ENCODE assay signal across 32 cellular contexts in the genomic region with DNA sequence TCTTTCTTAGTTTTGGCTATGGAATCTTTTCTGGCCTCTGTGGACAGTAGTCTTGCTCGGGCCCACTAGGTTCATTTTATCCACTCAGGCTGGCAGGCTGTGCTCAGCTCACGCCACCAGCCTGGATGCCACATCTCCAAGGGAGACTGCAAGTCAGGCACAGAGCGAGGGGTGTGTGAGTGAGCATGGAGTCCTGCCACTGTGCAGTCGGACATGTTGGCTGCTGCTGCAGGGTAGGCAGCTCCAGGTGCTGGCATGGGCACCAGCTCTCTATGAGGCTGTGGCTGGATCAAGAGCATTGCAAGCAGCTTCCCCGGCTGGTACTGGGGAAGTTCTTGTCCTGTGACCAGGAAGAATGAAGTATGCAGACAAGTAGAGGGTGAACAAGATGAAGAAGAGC.
"Had no signal": no experiment of that assay in that cellular context is flagged by ENCODE, and none has a peak within 500 bp of the region (broad histone marks: within the 10 kb centered on the region; RNA-seq: fewer than 3 reads in every experiment).

No MANE protein-coding gene starts in this region.

- ATAC-seq: activated naive CD4-positive, alpha-beta T cell treated with anti-CD3 and anti-CD28 coated beads, Interleukin-2, amount 50 U/mL, for 72 hours; activated naive CD8-positive, alpha-beta T cell treated with anti-CD3 and anti-CD28 coated beads, Interleukin-2, amount 50 U/mL, for 24 hours; activated T-cell treated with anti-CD3 and anti-CD28 coated beads, Interleukin-2, amount 50 U/mL, for 4 hours; activated T-cell treated with anti-CD3 and anti-CD28 coated beads, Interleukin-2, amount 50 U/mL, for 72 hours; activated T-helper 17 cell treated with anti-CD3 and anti-CD28 coated beads, Interleukin-2, amount 50 U/mL, for 72 hours; body of pancreas had no signal

- H3K9me3 ChIP-seq: adrenal gland, ascending aorta, body of pancreas, breast epithelium had no signal

- H3K27me3 ChIP-seq: ascending aorta, body of pancreas, brain microvascular endothelial cell, breast epithelium had no signal

- FAIRE-seq: astrocyte had no signal

- H3K27ac ChIP-seq: adrenal gland, ascending aorta, body of pancreas, brain microvascular endothelial cell, breast epithelium, cardiac muscle cell had no signal

- DNase-seq: activated effector memory CD4-positive, alpha-beta T cell treated with anti-CD3 and anti-CD28 coated beads, Interleukin-2, amount 50 U/mL, for 16 hours; activated effector memory CD4-positive, alpha-beta T cell treated with Interleukin-2 at 50 U/mL for 16 hours; activated gamma-delta T cell; activated gamma-delta T cell treated with Interleukin-2 at 50 U/mL for 16 hours; activated naive CD4-positive, alpha-beta T cell; activated naive CD4-positive, alpha-beta T cell treated with anti-CD3 and anti-CD28 coated beads for 36 hours; activated naive CD4-positive, alpha-beta T cell treated with anti-CD3 and anti-CD28 coated beads, Interleukin-2, amount 10 ng/mL, durations not matched to agents 7 days and 5 days; activated naive CD4-positive, alpha-beta T cell treated with anti-CD3 and anti-CD28 coated beads, Interleukin-2, amount 50 U/mL, for 16 hours; activated naive CD4-positive, alpha-beta T cell treated with Interleukin-2 at 50 U/mL for 16 hours; activated naive CD8-positive, alpha-beta T cell treated with anti-CD3 and anti-CD28 coated beads for 36 hours; activated naive CD8-positive, alpha-beta T cell treated with anti-CD3 and anti-CD28 coated beads, Interleukin-2, amount 10 ng/mL, durations not matched to agents 7 days and 5 days; activated naive CD8-positive, alpha-beta T cell treated with anti-CD3 and anti-CD28 coated beads, Interleukin-2, amount 50 U/mL, for 24 hours; activated T-cell treated with anti-CD3 and anti-CD28 coated beads, Interleukin-2, amount 50 U/mL, for 1 hour; activated T-cell treated with anti-CD3 and anti-CD28 coated beads, Interleukin-2, amount 50 U/mL, for 24 hours; activated T-cell treated with anti-CD3 and anti-CD28 coated beads, Interleukin-2, amount 50 U/mL, for 4 hours; activated T-cell treated with anti-CD3 and anti-CD28 coated beads, Interleukin-2, amount 50 U/mL, for 48 hours; activated T-cell treated with anti-CD3 and anti-CD28 coated beads, Interleukin-2, amount 50 U/mL, for 72 hours; adrenal gland; amniotic stem cell; amygdala; anterior cingulate cortex; body of pancreas; brain microvascular endothelial cell; caudate nucleus; central memory CD4-positive, alpha-beta T cell; cerebellar nuclear complex had no signal

- H3K36me3 ChIP-seq: adrenal gland, ascending aorta, brain microvascular endothelial cell, breast epithelium, cardiac muscle cell had no signal

- H3K4me1 ChIP-seq: adrenal gland, ascending aorta, body of pancreas, breast epithelium had no signal

- H3K4me3 ChIP-seq: adrenal gland, ascending aorta, body of pancreas, breast epithelium, cardiac muscle cell had no signal
